In the genomic region with DNA sequence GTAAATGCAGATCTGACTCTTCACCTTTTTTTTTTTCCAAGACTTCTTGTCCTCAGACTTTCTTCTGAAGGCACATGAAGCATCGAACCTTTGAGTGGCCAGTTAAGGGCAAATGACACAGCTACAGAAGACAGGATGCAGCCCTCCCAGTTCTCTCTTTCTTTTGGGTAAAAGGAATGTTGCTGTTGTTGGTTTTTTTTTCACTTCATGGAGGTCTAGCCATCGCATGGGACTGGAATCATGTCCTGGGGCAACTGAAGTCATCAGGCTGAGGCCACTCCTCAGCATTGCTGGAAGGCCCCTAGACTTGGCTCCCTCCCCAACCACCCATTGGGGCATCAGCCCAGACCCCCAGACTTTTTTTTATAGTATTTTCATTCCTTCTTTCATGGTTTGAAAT, we compare ENCODE assay signal across 24 cellular contexts.
"Had no signal": no experiment of that assay in that cellular context is flagged by ENCODE, and none has a peak within 500 bp of the region (broad histone marks: within the 10 kb centered on the region; RNA-seq: fewer than 3 reads in every experiment).

No MANE protein-coding gene starts in this region.

- H3K27ac ChIP-seq: neutrophil, pancreas, psoas muscle, right lobe of liver, sigmoid colon, suprapubic skin, testis, tibial artery, transverse colon, upper lobe of right lung, uterus had no signal

- H3K4me1 ChIP-seq: pancreas, psoas muscle, right lobe of liver, sigmoid colon, suprapubic skin, testis, tibial artery, transverse colon, upper lobe of right lung, uterus had no signal

- DNase-seq: naive thymus-derived CD8-positive, alpha-beta T cell; nephron progenitor cell; nucleus accumbens; psoas muscle; sigmoid colon; small intestine; stimulated activated CD4-positive, alpha-beta T cell treated with anti-CD3 and anti-CD28 coated beads, Interleukin-12 subunit alpha, Interleukin-12 subunit beta, amount 100 ng/mL, for 4 hours; stimulated activated CD4-positive, alpha-beta T cell treated with anti-CD3 and anti-CD28 coated beads, Interleukin-1b, Interleukin-23, amount 100 ng/mL, for 48 hours; stimulated activated CD4-positive, alpha-beta T cell treated with anti-CD3 and anti-CD28 coated beads, Interleukin-4, amount 100 ng/mL, for 1 hour; stimulated activated CD4-positive, alpha-beta T cell treated with anti-CD3 and anti-CD28 coated beads, Interleukin-4, amount 100 ng/mL, for 4 hours; stimulated activated CD8-positive, alpha-beta memory T cell treated with anti-CD3 and anti-CD28 coated beads, Interleukin-4, amount 100 ng/mL, for 48 hours; stimulated activated naive CD4-positive, alpha-beta T cell; stimulated activated naive CD8-positive, alpha-beta T cell treated with anti-CD3 and anti-CD28 coated beads, Interleukin-15, amount 100 ng/mL, for 72 hours; stimulated activated naive CD8-positive, alpha-beta T cell treated with anti-CD3 and anti-CD28 coated beads, Interleukin-15, Interleukin-2, amounts not matched to agents 100 U/mL and 50 U/mL, for 24 hours; substantia nigra; testis; tibial artery; transverse colon; uterus had no signal

- H3K36me3 ChIP-seq: neutrophil, pancreas, right lobe of liver, sigmoid colon, suprapubic skin, tibial artery, transverse colon, upper lobe of right lung, uterus had no signal

- H3K27me3 ChIP-seq: neutrophil, right lobe of liver, sigmoid colon, suprapubic skin, testis, tibial artery, transverse colon, upper lobe of right lung, uterus had no signal

- H3K9me3 ChIP-seq: neutrophil, pancreas, psoas muscle, right lobe of liver, sigmoid colon, suprapubic skin, testis, tibial artery, transverse colon, upper lobe of right lung, uterus had no signal

- H3K4me3 ChIP-seq: pancreas, psoas muscle, right lobe of liver, sigmoid colon, suprapubic skin, testis, tibial artery, transverse colon, upper lobe of right lung, uterus had no signal
